9 cellular contexts compared by ENCODE assay signal in the genomic region with DNA sequence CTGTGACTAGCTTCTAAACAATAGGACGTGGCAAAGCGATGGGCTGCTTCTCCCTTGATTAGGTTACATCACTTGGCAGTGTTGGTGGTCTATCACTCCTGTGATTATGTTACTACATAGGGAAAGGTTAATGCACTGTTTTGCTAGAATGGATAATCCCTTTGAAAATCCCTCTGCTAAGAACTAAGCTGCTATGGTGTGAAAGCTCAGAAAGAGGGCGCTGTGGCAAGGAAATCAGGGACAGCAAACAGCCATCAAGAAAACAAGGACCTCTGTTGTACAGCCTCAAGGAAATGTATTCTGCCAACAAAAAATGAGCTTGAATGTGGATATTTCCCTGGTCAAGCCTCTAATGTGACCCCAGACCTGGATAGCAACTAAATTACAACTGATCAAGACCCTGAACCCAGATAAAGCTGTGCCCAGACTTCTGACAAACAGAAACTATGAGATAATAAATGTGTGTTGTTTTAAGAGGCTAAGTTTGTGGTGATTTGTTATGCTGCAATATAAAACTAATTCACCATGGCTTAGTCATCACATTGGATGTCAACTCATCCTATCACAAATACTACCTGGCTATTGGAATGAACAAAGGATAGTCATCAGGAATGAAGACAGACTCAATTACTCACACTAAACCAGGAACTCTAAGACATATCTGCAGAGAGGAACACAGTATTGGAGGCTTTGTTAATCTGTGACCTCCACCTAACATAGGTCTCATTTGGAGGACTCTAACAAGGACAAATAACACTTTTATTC.
DNase-seq lines count a peak whose midpoint lies in the region; ATAC-seq, FAIRE-seq and TF ChIP-seq lines count a peak whose summit lies in the region.
"Had no signal": no experiment of that assay in that cellular context is flagged by ENCODE, and none has a peak within 500 bp of the region (broad histone marks: within the 10 kb centered on the region; RNA-seq: fewer than 3 reads in every experiment).

No MANE protein-coding gene starts in this region.

- H3K14ac ChIP-seq in mesenchymal stem cell (ENCODE audit: low read length in 2 of 2): no peak overlapping the region

- no peak overlapping the region for H2AK5ac ChIP-seq in mesenchymal stem cell (ENCODE audit: low read length, severe bottlenecking)

- no peak; the same call in 1 of the 3 replicates for ATAC-seq in DND-41 (ENCODE audit: insufficient read depth, low read depth)
- peak; percentile 74 for ATAC-seq in GM12878
- no peak for ATAC-seq in GM18519 (IDR thresholded peaks at IDR 0.05; ENCODE audit: low FRiP score, unreplicated experiment)

- H3K27ac ChIP-seq in DND-41 (ENCODE audit: low read length) (no peak overlapping the region), GM12878 (ENCODE audit: control insufficient read depth, insufficient read depth) (no peak overlapping the region), mesenchymal stem cell (ENCODE audit: low read length, poor library complexity, severe bottlenecking) (no peak overlapping the region), tibial artery (no peak overlapping the region), coronary artery (no peak overlapping the region)
- H3K27ac ChIP-seq: neutrophil had no signal

- H2AFZ ChIP-seq in DND-41 (ENCODE audit: low read depth, low read length): no peak overlapping the region
- H2AFZ ChIP-seq in GM12878 (ENCODE audit: control insufficient read depth, low read depth, low read length): no peak overlapping the region
- H2AFZ ChIP-seq in mesenchymal stem cell (ENCODE audit: low read depth, low read length): no peak overlapping the region

- H3K18ac ChIP-seq in mesenchymal stem cell (ENCODE audit: low read depth in 1 of 2, low read length in 2 of 2): no peak overlapping the region

- H3K23ac ChIP-seq in mesenchymal stem cell (ENCODE audit: low read length in 2 of 2): no peak overlapping the region

- no peak overlapping the region for H3K4me2 ChIP-seq in DND-41 (ENCODE audit: insufficient read depth, low read length)
- no peak overlapping the region for H3K4me2 ChIP-seq in GM12878 (ENCODE audit: control insufficient read depth, insufficient read depth)
- H3K4me2 ChIP-seq in mesenchymal stem cell (ENCODE audit: low read length, poor library complexity, severe bottlenecking): no peak overlapping the region

- no peak for TF ChIP-seq POLR2A in GM12878 (IDR thresholded peaks at IDR 0.05; ENCODE audit: low read depth, low read length)

- H2BK12ac ChIP-seq in mesenchymal stem cell (ENCODE audit: low read length in 2 of 2): no peak overlapping the region

- in situ Hi-C loops in GM12878 (cut with MboI): no loop called here

- CTCF ChIA-PET in GM12878 (lab: Yijun Ruan, JAX): interaction anchor here (1.0 to 2.6 kb wide), 13 partner anchors 8 to 418 kb away, joined by 3 to 10 read pairs (median 5); no protein-coding TSS in a partner anchor

- no peak overlapping the region for H2BK5ac ChIP-seq in mesenchymal stem cell (ENCODE audit: low read depth, low read length, poor library complexity, severe bottlenecking)

- TF ChIP-seq CTCF in DND-41 (IDR thresholded peaks at IDR 0.05; ENCODE audit: borderline replicate concordance, extremely low read depth, low read length, poor library complexity, severe bottlenecking) (peak; percentile 38), GM12878 (IDR thresholded peaks at IDR 0.05 in 2 of 3, conservative IDR thresholded peaks at IDR 0.05 in 1 of 3; ENCODE audit: control insufficient read depth in 2 of 3, extremely low read depth in 1 of 3, insufficient read depth in 1 of 3, low read depth in 3 of 3, low read length in 3 of 3) (peak in 2 of 3 experiments; percentile 33 to 47; a peak in 1 of 6 replicates), tibial artery (IDR thresholded peaks at IDR 0.05) (no peak), coronary artery (IDR thresholded peaks at IDR 0.05) (no peak)

- no peaks in the 10 kb centered on the region for H4K20me1 ChIP-seq in DND-41 (ENCODE audit: insufficient read depth, low read length)
- no peaks in the 10 kb centered on the region for H4K20me1 ChIP-seq in GM12878 (ENCODE audit: control insufficient read depth, insufficient read depth)

- H3K9me3 ChIP-seq in DND-41 (ENCODE audit: insufficient read depth, low read length, severe bottlenecking): no peaks in the 10 kb centered on the region
- no peaks in the 10 kb centered on the region for H3K9me3 ChIP-seq in GM12878 (replicated peaks; ENCODE audit: control insufficient read depth, insufficient read depth, low read length)
- no peaks in the 10 kb centered on the region for H3K9me3 ChIP-seq in mesenchymal stem cell (ENCODE audit: control insufficient read depth, low read length)
- no peaks in the 10 kb centered on the region for H3K9me3 ChIP-seq in tibial artery
- H3K9me3 ChIP-seq: neutrophil had no signal

- H3K4me3 ChIP-seq in DND-41 (ENCODE audit: low read depth in 1 of 2, low read length in 2 of 2) (no peak overlapping the region), GM12878 (no peak overlapping the region), mesenchymal stem cell (ENCODE audit: insufficient read depth in 1 of 2, low read depth in 1 of 2, low read length in 2 of 2) (no peak overlapping the region), tibial artery (no peak overlapping the region), coronary artery (no peak overlapping the region)
- H3K4me3 ChIP-seq in Jurkat, Clone E6-1 (ENCODE audit: low read length): no peak overlapping the region

- H3K27me3 ChIP-seq in DND-41 (ENCODE audit: insufficient read depth, low read length, poor library complexity) (no peaks in the 10 kb centered on the region), GM12878 (replicated peaks in 1 of 2; ENCODE audit: control insufficient read depth in 2 of 2, insufficient read depth in 2 of 2, low read length in 1 of 2) (no peaks in the 10 kb centered on the region), mesenchymal stem cell (ENCODE audit: control insufficient read depth in 1 of 2, insufficient read depth in 1 of 2, low read length in 2 of 2) (no peaks in the 10 kb centered on the region), tibial artery (no peaks in the 10 kb centered on the region)
- H3K27me3 ChIP-seq: neutrophil had no signal

- no peaks in the 10 kb centered on the region for H3K79me2 ChIP-seq in DND-41 (ENCODE audit: insufficient read depth, low read length)
- no peaks in the 10 kb centered on the region for H3K79me2 ChIP-seq in GM12878 (ENCODE audit: control insufficient read depth, insufficient read depth, low read length)

- FAIRE-seq in GM12878 (lab: Jason Lieb, UNC): no peak

- no peak overlapping the region for H2BK15ac ChIP-seq in mesenchymal stem cell (ENCODE audit: low read depth, poor library complexity, severe bottlenecking)

- H3K79me1 ChIP-seq in mesenchymal stem cell (replicated peaks; ENCODE audit: low read length, poor library complexity, severe bottlenecking): no peaks in the 10 kb centered on the region

- peak; percentile 25; the same call in 1 of the 2 replicates for TF ChIP-seq RAD21 in GM12878 (IDR thresholded peaks at IDR 0.05; ENCODE audit: insufficient read depth, low read depth, low read length)

- no peak overlapping the region for H4K91ac ChIP-seq in mesenchymal stem cell (ENCODE audit: low read length)

- DNase-seq in DND-41 (no peak), GM12878 (ENCODE audit: low read depth, low spot score) (no peak), mesenchymal stem cell (peak; percentile 47), epidermal melanocyte (ENCODE audit: insufficient read length, low spot score) (no peak), tibial artery (no peak), coronary artery (ENCODE audit: low spot score) (no peak)
- peak; percentile 9 for DNase-seq in Jurkat, Clone E6-1 (ENCODE audit: low read depth, low spot score)

- H4K8ac ChIP-seq in mesenchymal stem cell (ENCODE audit: low read length): no peak overlapping the region

- no peak overlapping the region for H2BK120ac ChIP-seq in mesenchymal stem cell (ENCODE audit: low read depth, low read length)

- POLR2A ChIA-PET in GM12878 (lab: Charles Lee): no interaction called here

- H3K4ac ChIP-seq in mesenchymal stem cell (ENCODE audit: low read depth in 1 of 2, low read length in 2 of 2): no peak overlapping the region

- H3K9ac ChIP-seq in DND-41 (ENCODE audit: low read depth, low read length): no peak overlapping the region
- no peak overlapping the region for H3K9ac ChIP-seq in GM12878 (ENCODE audit: control insufficient read depth, insufficient read depth, low read length)
- H3K9ac ChIP-seq in mesenchymal stem cell (ENCODE audit: low read length): no peak overlapping the region

- 12% methylated on average over 3 of the region's 3 CpGs for WGBS in GM12878 (ENCODE audit: insufficient coverage, insufficient replicate concordance, low lambda C conversion rate, missing lambda C conversion rate)
- WGBS in mesenchymal stem cell: 9% methylated on average over 3 of the region's 3 CpGs

- RAD21 ChIA-PET in GM12878 (lab: Charles Lee; ENCODE audit: unreplicated experiment): interaction anchor here (0.9 to 1.3 kb wide), 4 partner anchors 244 to 423 kb away, joined by 3 to 6 read pairs (median 3); no protein-coding TSS in a partner anchor

- intact Hi-C loops in GM12878 (cut with micrococcal nuclease; ENCODE audit: unreplicated experiment) (loop anchor here (10.0 kb wide), 1 partner anchor 420 kb away; no protein-coding TSS in a partner anchor), tibial artery (cut with DNase I; ENCODE audit: low total_unique reads) (no loop called here)

- no peak for TF ChIP-seq EP300 in GM12878 (IDR thresholded peaks at IDR 0.05; ENCODE audit: borderline replicate concordance in 1 of 2, control insufficient read depth in 1 of 2, low read depth in 2 of 2, low read length in 2 of 2)

- SMC1A ChIA-PET in GM12878 (lab: Charles Lee; ENCODE audit: uncharacterized antibody, unreplicated experiment): interaction anchor here (0.9 to 1.7 kb wide), 4 partner anchors 20 to 418 kb away, joined by 3 to 5 read pairs (median 3); no protein-coding TSS in a partner anchor

- H3K36me3 ChIP-seq in DND-41 (ENCODE audit: insufficient read depth, low read length): no peaks in the 10 kb centered on the region
- no peaks in the 10 kb centered on the region for H3K36me3 ChIP-seq in GM12878 (ENCODE audit: control insufficient read depth in 2 of 2, insufficient read depth in 2 of 2, low read length in 1 of 2)
- no peaks in the 10 kb centered on the region for H3K36me3 ChIP-seq in mesenchymal stem cell (ENCODE audit: control insufficient read depth in 1 of 2, insufficient read depth in 2 of 2, low read depth in 1 of 2, low read length in 2 of 2)
- H3K36me3 ChIP-seq in tibial artery: no peaks in the 10 kb centered on the region
- H3K36me3 ChIP-seq: neutrophil had no signal

- no peaks in the 10 kb centered on the region for H3K4me1 ChIP-seq in DND-41 (ENCODE audit: insufficient read depth, low read length)
- H3K4me1 ChIP-seq in GM12878 (ENCODE audit: control insufficient read depth, insufficient read depth, low read length): no peaks in the 10 kb centered on the region
- H3K4me1 ChIP-seq in mesenchymal stem cell (ENCODE audit: control insufficient read depth, insufficient read depth, low read depth, low read length): no peaks in the 10 kb centered on the region
- no peaks in the 10 kb centered on the region for H3K4me1 ChIP-seq in tibial artery

- BruUV-seq in GM12878 (replicated peaks; lab: Mats Ljungman, UMichigan): no TSS peak

TF ChIP-seq in GM12878, 131 proteins besides CTCF, POLR2A, EP300 and RAD21 (continues in another document):
- peak; percentile 21; the same call in 1 of the 2 replicates for TF ChIP-seq SMC3 (IDR thresholded peaks at IDR 0.05; ENCODE audit: borderline replicate concordance, low read length)
- no peak for TF ChIP-seq GATAD2B (conservative IDR thresholded peaks at IDR 0.05; ENCODE audit: low read depth)
- no peak for TF ChIP-seq ZNF622 (IDR thresholded peaks at IDR 0.05)

Comparison
In these comparisons a context has a peak if more than half of its experiments do, and no peak if none do; other contexts are left out.
1. DNase-seq: peak in Jurkat, Clone E6-1 (single experiment) and mesenchymal stem cell (single experiment); none in DND-41 (single experiment), GM12878 (single experiment), epidermal melanocyte (single experiment), tibial artery (0 of 2) and coronary artery (single experiment).
2. CTCF ChIP-seq: peak in DND-41 (single experiment) and GM12878 (2 of 3); none in tibial artery (0 of 2) and coronary artery (single experiment).